ENCODE assay signal across 21 cellular contexts in the genomic region with DNA sequence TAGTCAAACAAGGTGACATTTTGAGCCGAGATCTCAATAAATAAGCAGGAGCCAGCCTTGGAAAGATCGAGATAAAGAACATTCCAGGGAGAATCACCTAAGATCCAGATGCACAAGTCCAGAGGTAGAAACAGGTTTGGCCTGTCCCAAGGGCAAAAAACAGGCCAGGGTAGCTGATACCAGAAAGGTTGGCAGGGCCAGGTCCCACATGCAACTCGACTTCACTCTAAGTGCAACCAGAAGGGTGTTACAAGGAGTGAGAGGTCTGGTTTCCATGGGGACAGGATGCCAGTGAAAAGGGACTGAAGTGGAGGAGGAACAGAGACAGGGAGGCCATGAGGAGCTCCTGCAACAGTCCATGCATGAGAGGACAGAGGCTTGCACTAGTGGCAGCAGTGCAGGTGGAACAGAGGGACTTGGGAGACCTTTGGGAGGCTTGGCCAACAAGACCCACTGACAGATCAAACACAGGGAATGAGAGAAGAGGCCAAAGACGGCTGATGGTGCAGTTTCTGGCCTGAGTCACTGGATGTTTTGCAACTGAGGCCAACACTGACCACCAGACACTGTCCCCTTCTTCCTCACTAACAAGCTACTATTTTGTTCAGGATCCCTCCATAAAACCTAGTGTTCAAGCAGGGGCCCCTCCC. TPM values are rescaled to one million over a fixed set of nuclear protein-coding genes. Genes with fewer than 3 reads are reported as not detected.
DNase-seq lines count a peak whose midpoint lies in the region; ATAC-seq and FAIRE-seq lines count a peak whose summit lies in the region.
"Had no signal": no experiment of that assay in that cellular context is flagged by ENCODE, and none has a peak within 500 bp of the region (broad histone marks: within the 10 kb centered on the region; RNA-seq: fewer than 3 reads in every experiment).

No MANE protein-coding gene starts in this region.

- no peak overlapping the region for H3K9ac ChIP-seq in GM23248

- H3K9me2 ChIP-seq in GM23248 (ENCODE audit: insufficient read depth) = no peaks in the 10 kb centered on the region

- H3K27ac ChIP-seq in CD4-positive, CD25-positive, alpha-beta regulatory T cell (ENCODE audit: insufficient read depth, low read length, poor library complexity, severe bottlenecking) = no peak overlapping the region
- H3K27ac ChIP-seq in GM23248 = no peak overlapping the region
- H3K27ac ChIP-seq in small intestine (ENCODE audit: low read depth in 1 of 2, low read length in 1 of 2) = no peak overlapping the region
- H3K27ac ChIP-seq: breast epithelium, heart left ventricle had no signal

- H3K9me3 Mint-ChIP-seq in CD4-positive, CD25-positive, alpha-beta regulatory T cell = peaks cover 0 to 2% (median 0%) of the 10 kb centered on the region in 7 donors
- H3K9me3 Mint-ChIP-seq in central memory CD8-positive, alpha-beta T cell = no peaks in the 10 kb centered on the region
- no peaks in the 10 kb centered on the region for H3K9me3 Mint-ChIP-seq in naive B cell
- H3K9me3 Mint-ChIP-seq: activated naive CD8-positive, alpha-beta T cell treated with anti-CD3 and anti-CD28 coated beads, Interleukin-2, amount 10 ng/mL, durations not matched to agents 7 days and 5 days; activated T-cell treated with anti-CD3 and anti-CD28 coated beads, Interleukin-2, amount 50 U/mL, for 4 hours; naive thymus-derived CD4-positive, alpha-beta T cell; T-cell had no signal

- H3K27me3 ChIP-seq in CD4-positive, CD25-positive, alpha-beta regulatory T cell (ENCODE audit: control insufficient read depth, insufficient read depth, low read length) = no peaks in the 10 kb centered on the region
- no peaks in the 10 kb centered on the region for H3K27me3 ChIP-seq in GM23248 (replicated peaks; ENCODE audit: insufficient read depth)
- no peaks in the 10 kb centered on the region for H3K27me3 ChIP-seq in small intestine (ENCODE audit: control insufficient read depth in 2 of 2, insufficient read depth in 2 of 2, low read length in 2 of 2)
- H3K27me3 ChIP-seq: breast epithelium, heart left ventricle had no signal

- peaks cover 3 to 50% (median 26%) of the 10 kb centered on the region in 4 donors for H3K4me1 Mint-ChIP-seq in CD4-positive, CD25-positive, alpha-beta regulatory T cell
- H3K4me1 Mint-ChIP-seq in central memory CD8-positive, alpha-beta T cell = peaks cover 57% of the 10 kb centered on the region
- H3K4me1 Mint-ChIP-seq in naive B cell = peaks cover 26 to 46% (median 27%) of the 10 kb centered on the region in 3 donors

- H3K4me2 ChIP-seq in GM23248 (ENCODE audit: unreplicated experiment) = peak overlapping the region; percentile 1

- H4K20me1 ChIP-seq in GM23248 (ENCODE audit: insufficient read depth) = peaks cover 17% of the 10 kb centered on the region

- H3K27ac Mint-ChIP-seq in CD4-positive, CD25-positive, alpha-beta regulatory T cell = peak overlapping the region in 1 of 3 donors; percentile 62
- H3K27ac Mint-ChIP-seq in central memory CD8-positive, alpha-beta T cell (ENCODE audit: low read depth) = peak overlapping the region; percentile 67
- peak overlapping the region in 4 of 6 donors; percentile 21 to 62 (median 40) for H3K27ac Mint-ChIP-seq in naive B cell
- H3K27ac Mint-ChIP-seq: activated naive CD8-positive, alpha-beta T cell treated with anti-CD3 and anti-CD28 coated beads, Interleukin-2, amount 10 ng/mL, durations not matched to agents 7 days and 5 days had no signal

- peaks cover 9% of the 10 kb centered on the region for H3F3A ChIP-seq in GM23248 (ENCODE audit: insufficient read depth)

- H3K4me1 ChIP-seq in CD4-positive, CD25-positive, alpha-beta regulatory T cell (ENCODE audit: control insufficient read depth, insufficient read depth, low read length, poor library complexity, severe bottlenecking) = peaks cover 14% of the 10 kb centered on the region
- H3K4me1 ChIP-seq in GM23248 (ENCODE audit: insufficient read depth) = peaks cover 19% of the 10 kb centered on the region
- peaks cover 5 to 7% of the 10 kb centered on the region in 2 donors for H3K4me1 ChIP-seq in small intestine (ENCODE audit: control insufficient read depth in 2 of 2, insufficient read depth in 1 of 2, low read depth in 1 of 2, low read length in 1 of 2)

- H3K27me3 Mint-ChIP-seq in CD4-positive, CD25-positive, alpha-beta regulatory T cell = no peaks in the 10 kb centered on the region
- H3K27me3 Mint-ChIP-seq in central memory CD8-positive, alpha-beta T cell = no peaks in the 10 kb centered on the region
- H3K27me3 Mint-ChIP-seq in naive B cell = no peaks in the 10 kb centered on the region
- H3K27me3 Mint-ChIP-seq: activated naive CD8-positive, alpha-beta T cell treated with anti-CD3 and anti-CD28 coated beads, Interleukin-2, amount 10 ng/mL, durations not matched to agents 7 days and 5 days; naive thymus-derived CD4-positive, alpha-beta T cell; T-cell had no signal

- H2AFZ ChIP-seq in GM23248 = no peak overlapping the region

- no peak for DNase-seq in CD4-positive, CD25-positive, alpha-beta regulatory T cell
- DNase-seq in GM23248 (peak; percentile 62), naive B cell (no peak), small intestine (no peak), NCI-H128 (lab: John Stamatoyannopoulos, UW; ENCODE audit: unreplicated experiment) (no peak)
- no peak for DNase-seq in central memory CD8-positive, alpha-beta T cell (ENCODE audit: low spot score in 2 of 2)
- DNase-seq: activated CD4-positive, alpha-beta T cell treated with anti-CD3 and anti-CD28 coated beads, Interleukin-2, amount 50 U/mL, for 48 hours; activated naive CD8-positive, alpha-beta T cell treated with anti-CD3 and anti-CD28 coated beads, Interleukin-2, amount 10 ng/mL, durations not matched to agents 7 days and 5 days; activated T-cell treated with anti-CD3 and anti-CD28 coated beads, Interleukin-2, amount 50 U/mL, for 4 hours; GF-D8; naive thymus-derived CD4-positive, alpha-beta T cell; NCI-H2029 treated with DMSO at 0.1 percent for 48 hours; NCI-H510A treated with DMSO at 0.1 percent for 48 hours; Right ventricle myocardium superior; T-cell had no signal

- H3K36me3 ChIP-seq in CD4-positive, CD25-positive, alpha-beta regulatory T cell (ENCODE audit: control insufficient read depth, insufficient read depth, low read length) = no peaks in the 10 kb centered on the region
- H3K36me3 ChIP-seq in GM23248 (ENCODE audit: low read depth) (no peaks in the 10 kb centered on the region), small intestine (ENCODE audit: control insufficient read depth in 2 of 2, insufficient read depth in 2 of 2, low read length in 2 of 2) (no peaks in the 10 kb centered on the region)
- H3K36me3 ChIP-seq: breast epithelium had no signal

- FAIRE-seq in small intestine (lab: Jason Lieb, UNC) = no peak
- FAIRE-seq: GM12892, islet of Langerhans had no signal

- H3K4me3 Mint-ChIP-seq in CD4-positive, CD25-positive, alpha-beta regulatory T cell = peak overlapping the region in 3 of 4 donors; percentile 5 to 39 (median 16)
- no peak overlapping the region for H3K4me3 Mint-ChIP-seq in central memory CD8-positive, alpha-beta T cell
- peak overlapping the region in 1 of 8 donors; percentile 56 for H3K4me3 Mint-ChIP-seq in naive B cell
- H3K4me3 Mint-ChIP-seq: activated naive CD8-positive, alpha-beta T cell treated with anti-CD3 and anti-CD28 coated beads, Interleukin-2, amount 10 ng/mL, durations not matched to agents 7 days and 5 days; activated T-cell treated with anti-CD3 and anti-CD28 coated beads, Interleukin-2, amount 50 U/mL, for 4 hours; T-cell had no signal

- H3K4me3 ChIP-seq in CD4-positive, CD25-positive, alpha-beta regulatory T cell (ENCODE audit: low read depth, low read length) = no peak overlapping the region
- H3K4me3 ChIP-seq in GM23248 (no peak overlapping the region), small intestine (ENCODE audit: low read depth in 1 of 2, low read length in 2 of 2) (no peak overlapping the region)
- H3K4me3 ChIP-seq: breast epithelium, heart left ventricle had no signal

- in situ Hi-C loops in GM23248 (cut with MboI) = no loop called here

- ATAC-seq in CD4-positive, CD25-positive, alpha-beta regulatory T cell (ENCODE audit: low read depth in 2 of 2) = no peak
- ATAC-seq in central memory CD8-positive, alpha-beta T cell (replicated peaks; ENCODE audit: extremely low read depth, poor library complexity, severe bottlenecking) = no peak
- no peak for ATAC-seq in naive B cell (ENCODE audit: low read depth in 2 of 2)
- no peak for ATAC-seq in HG03280 (IDR thresholded peaks at IDR 0.05; ENCODE audit: unreplicated experiment)
- no peak for ATAC-seq in HG03571 (IDR thresholded peaks at IDR 0.05; ENCODE audit: unreplicated experiment)
- ATAC-seq: activated T-cell treated with anti-CD3 and anti-CD28 coated beads, Interleukin-2, amount 50 U/mL, for 4 hours; heart left ventricle; naive thymus-derived CD4-positive, alpha-beta T cell; T-cell had no signal

- 40 to 49% methylated on average over 4 of the region's 4 CpGs for WGBS in GM23248 (ENCODE audit: low coverage in 1 of 2, low lambda C conversion rate in 2 of 2, missing lambda C conversion rate in 2 of 2), 2 experiments
- WGBS in small intestine, 3 donors = 33 to 58% (median 46%) methylated on average over 4 of the region's 4 CpGs

- no peaks in the 10 kb centered on the region for H3K9me3 ChIP-seq in CD4-positive, CD25-positive, alpha-beta regulatory T cell (ENCODE audit: control insufficient read depth in 2 of 2, low read length in 2 of 2)
- H3K9me3 ChIP-seq in GM23248 (ENCODE audit: low read depth) = no peaks in the 10 kb centered on the region
- H3K9me3 ChIP-seq in small intestine (ENCODE audit: control insufficient read depth, low read depth) = no peaks in the 10 kb centered on the region
- H3K9me3 ChIP-seq: breast epithelium, heart left ventricle had no signal

- H3K36me3 Mint-ChIP-seq in CD4-positive, CD25-positive, alpha-beta regulatory T cell = no peaks in the 10 kb centered on the region
- H3K36me3 Mint-ChIP-seq in central memory CD8-positive, alpha-beta T cell (ENCODE audit: insufficient read depth) = peaks cover 14% of the 10 kb centered on the region
- no peaks in the 10 kb centered on the region for H3K36me3 Mint-ChIP-seq in naive B cell
- H3K36me3 Mint-ChIP-seq: T-cell had no signal

- peaks cover 94% of the 10 kb centered on the region for H3K79me2 ChIP-seq in GM23248 (ENCODE audit: insufficient read depth)

RNA-seq across cellular contexts. Expression of a gene that starts 5.2 kb away (rescaled TPM):
- 15.9 TPM for total RNA-seq in CD4-positive, CD25-positive, alpha-beta regulatory T cell
- polyA plus RNA-seq in CD4-positive, CD25-positive, alpha-beta regulatory T cell = 10 to 100 TPM; 14.0 to 27.4 (median 24.5) TPM
- 56.1 and 65.1 TPM in 2 replicates for total RNA-seq in GM23248 (2014; rRNA removed; shearing (Covaris generic))
- polyA plus RNA-seq in GM23248 (2016; fragmentation: Nextera tagmentation; extraction: Ambion mirVana) (42.8 and 45.4 TPM in 2 replicates), naive B cell (ENCODE audit: low read depth in 6 of 6) (10 to 100 TPM; 11.0 to 37.0 (median 18.2) TPM), small intestine (10 to 100 TPM; 23.7 to 25.9 (median 25.4) TPM)

RNA-seq across cellular contexts. Expression of a gene that starts 12.9 kb away (rescaled TPM):
- 15.7 TPM for total RNA-seq in CD4-positive, CD25-positive, alpha-beta regulatory T cell
- polyA plus RNA-seq in CD4-positive, CD25-positive, alpha-beta regulatory T cell = 10 to 100 TPM; 14.4 to 17.2 (median 16.2) TPM
- 30.3 and 36.4 TPM in 2 replicates for total RNA-seq in GM23248 (2014; rRNA removed; shearing (Covaris generic))
- polyA plus RNA-seq in GM23248 (2016; fragmentation: Nextera tagmentation; extraction: Ambion mirVana) (14.4 and 14.7 TPM in 2 replicates), naive B cell (ENCODE audit: low read depth in 6 of 6) (10 to 100 TPM; 23.7 to 36.7 (median 26.8) TPM), small intestine (10 to 100 TPM in 1 of 3 donors, 1 to 10 TPM in 2; 2.2 to 22.7 (median 4.3) TPM)

RNA-seq across cellular contexts. Expression of a gene that starts 43.7 kb away (rescaled TPM):
- 1.7 TPM for total RNA-seq in CD4-positive, CD25-positive, alpha-beta regulatory T cell
- polyA plus RNA-seq in CD4-positive, CD25-positive, alpha-beta regulatory T cell = 1 to 10 TPM in 3 of 4 donors, under 1 TPM in 1; 0.87 to 3.1 (median 2.1) TPM
- total RNA-seq in GM23248 (2014; rRNA removed; shearing (Covaris generic)) = 0.89 and 2.5 TPM in 2 replicates
- polyA plus RNA-seq in GM23248 (2016; fragmentation: Nextera tagmentation; extraction: Ambion mirVana) = 1.2 and 1.8 TPM in 2 replicates
- polyA plus RNA-seq in naive B cell (ENCODE audit: low read depth in 6 of 6) = 1 to 10 TPM; 1.8 to 5.8 (median 2.8) TPM
- polyA plus RNA-seq in small intestine = 10 to 100 TPM in 1 of 3 donors, 1 to 10 TPM in 2; 1.6 to 17.0 (median 3.8) TPM
